Comparison of ENCODE assay signal across 13 cellular contexts in the genomic region with DNA sequence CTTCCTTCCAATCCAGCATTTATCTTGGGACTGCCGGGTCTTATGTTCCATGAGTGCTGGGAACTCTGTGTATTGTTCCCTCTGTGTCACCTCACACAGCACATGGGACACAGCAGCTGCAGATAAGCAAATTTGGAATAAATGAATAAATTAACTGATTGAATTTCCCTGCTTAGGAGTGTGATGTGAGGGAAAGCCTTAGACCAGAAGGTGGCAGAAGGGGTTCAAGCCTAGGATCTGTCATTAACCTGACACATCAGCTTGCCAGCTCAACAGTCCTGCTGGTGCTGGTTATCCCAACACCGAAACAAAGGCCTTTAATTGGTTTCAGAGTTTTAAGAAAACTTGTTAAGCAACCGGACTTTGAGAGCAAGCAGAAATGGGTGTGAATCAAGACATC.
A peak's percentile ranks its signal among the peaks of the same experiment; 100 is the strongest.
DNase-seq lines count a peak whose midpoint lies in the region; ATAC-seq, FAIRE-seq and TF ChIP-seq lines count a peak whose summit lies in the region.
"Had no signal": no experiment of that assay in that cellular context is flagged by ENCODE, and none has a peak within 500 bp of the region (broad histone marks: within the 10 kb centered on the region; RNA-seq: fewer than 3 reads in every experiment).

No MANE protein-coding gene starts in this region.

- WGBS in body of pancreas, 2 donors: 30 to 36% methylated on average over 3 of the region's 3 CpGs

- peaks cover 5% of the 10 kb centered on the region for H3K4me1 ChIP-seq in body of pancreas

- peak overlapping the region in 2 of 4 donors; percentile 6 to 18 for H3K27ac ChIP-seq in body of pancreas

- intact Hi-C loops in body of pancreas (cut with DNase I): no loop called here

- H3K9me3 ChIP-seq in body of pancreas: no peaks in the 10 kb centered on the region

- no peak for FAIRE-seq in D721Med (lab: Jason Lieb, UNC)

- TF ChIP-seq POLR2A in body of pancreas (IDR thresholded peaks at IDR 0.05) (no peak), GM18505 (IDR thresholded peaks at IDR 0.05; ENCODE audit: borderline replicate concordance, extremely low read depth, insufficient read depth, insufficient read length) (no peak)

- no peak overlapping the region for H3K4me3 ChIP-seq in LNCaP clone FGC (ENCODE audit: low read depth, low read length)
- no peak overlapping the region for H3K4me3 ChIP-seq in body of pancreas

- no peaks in the 10 kb centered on the region for H3K36me3 ChIP-seq in body of pancreas (replicated peaks in 1 of 2; ENCODE audit: insufficient read depth in 1 of 2, low read depth in 2 of 2)

- peak; percentile 93 for ATAC-seq in body of pancreas
- ATAC-seq in HG03460 (IDR thresholded peaks at IDR 0.05; ENCODE audit: unreplicated experiment): no peak
- no peak for ATAC-seq in GM18505 (IDR thresholded peaks at IDR 0.05; ENCODE audit: unreplicated experiment)

- TF ChIP-seq CTCF in D721Med (IDR thresholded peaks at IDR 0.05; ENCODE audit: insufficient read depth, missing control alignments) (peak; percentile 3), LNCaP clone FGC (IDR thresholded peaks at IDR 0.05; ENCODE audit: control insufficient read depth, extremely low read depth, insufficient read depth) (peak; percentile 54), body of pancreas (IDR thresholded peaks at IDR 0.05) (peak in 5 of 7 experiments; percentile 14 to 51 (median 23))

- no peaks in the 10 kb centered on the region for H3K27me3 ChIP-seq in body of pancreas

- DNase-seq in D721Med (ENCODE audit: insufficient read length, low spot score) (no peak), LNCaP clone FGC (ENCODE audit: low read depth) (no peak), body of pancreas (peak in 2 of 4 donors; percentile 31 to 70), left kidney (ENCODE audit: low read depth, low spot score) (peak; percentile 58)
- DNase-seq in activated naive CD4-positive, alpha-beta T cell treated with anti-CD3 and anti-CD28 coated beads, Interleukin-2, amount 50 U/mL, for 16 hours: no peak
- no peak for DNase-seq in activated CD4-positive, CD25-positive, alpha-beta regulatory T cell (lab: John Stamatoyannopoulos, UW)
- DNase-seq: activated CD4-positive, alpha-beta T cell treated with anti-CD3 and anti-CD28 coated beads, Interleukin-2, amount 50 U/mL, for 4 hours; activated naive CD4-positive, alpha-beta T cell treated with Interleukin-2 at 50 U/mL for 16 hours; NCI-H226; stimulated activated naive B cell treated with anti-CD40 and anti-IgM and Interleukin-4, amounts not matched to agents 10 μg/mL and 1 μg/mL and 100 μg/mL, for 72 hours; SW 1271 had no signal

Comparison
In these comparisons a context has a peak if more than half of its experiments do, and no peak if none do; other contexts are left out.
1. CTCF ChIP-seq: peak in every context shown above with its lines; median percentile 54 in LNCaP clone FGC; 23 in body of pancreas; 3 in D721Med.